Comparison of ENCODE assay signal across 1 cellular context in genomic region chr19:51124729-51125128, GRCh38.
TF ChIP-seq lines count a peak whose summit lies in the region.

TSS of gene SIGLEC9 (plus strand) at chr19:51124906. CDS start at chr19:51124975, 69 bp downstream.

TF ChIP-seq in K562, 482 proteins besides CTCF, POLR2A, EP300 and RAD21 (continued from another document):
- TF ChIP-seq BCLAF1 (IDR thresholded peaks at IDR 0.05; ENCODE audit: borderline replicate concordance in 1 of 2, control insufficient read depth in 1 of 2, low read depth in 2 of 2, low read length in 1 of 2) (no peak), CTBP1 (IDR thresholded peaks at IDR 0.05; ENCODE audit: borderline replicate concordance) (no peak), KLF6 (CRISPR knock-in tag; IDR thresholded peaks at IDR 0.05; ENCODE audit: borderline replicate concordance) (no peak), MAFF (IDR thresholded peaks at IDR 0.05; ENCODE audit: low read length) (peak; percentile 41; the same call in 1 of the 2 replicates), SRSF3 (IDR thresholded peaks at IDR 0.05; ENCODE audit: insufficient read depth, low read length) (no peak), STAT5A (IDR thresholded peaks at IDR 0.05; ENCODE audit: borderline replicate concordance, low read length) (no peak), TARDBP (IDR thresholded peaks at IDR 0.05) (no peak), RNF219 (CRISPR knock-in tag; IDR thresholded peaks at IDR 0.05) (no peak), ZNF507 (tag; conservative IDR thresholded peaks at IDR 0.05) (no peak), ZNF592 (IDR thresholded peaks at IDR 0.05) (no peak), HNRNPUL1 (IDR thresholded peaks at IDR 0.05; ENCODE audit: low read length) (no peak), MAFK (IDR thresholded peaks at IDR 0.05; ENCODE audit: low read length) (peak; percentile 79), MAFG (tag; conservative IDR thresholded peaks at IDR 0.05) (peak; percentile 83), CBX5 (IDR thresholded peaks at IDR 0.05; ENCODE audit: borderline replicate concordance, low read depth) (no peak), HMG20A (CRISPR knock-in tag; conservative IDR thresholded peaks at IDR 0.05) (no peak), POLR2B (IDR thresholded peaks at IDR 0.05; ENCODE audit: low read depth, partially characterized antibody) (no peak), L3MBTL2 (IDR thresholded peaks at IDR 0.05) (no peak), ATF2 (CRISPR knock-in tag; IDR thresholded peaks at IDR 0.05) (no peak), FOXJ3 (CRISPR knock-in tag; IDR thresholded peaks at IDR 0.05) (no peak), C11orf30 (IDR thresholded peaks at IDR 0.05; ENCODE audit: low read depth) (peak; percentile 89), NFE2L1 (tag; IDR thresholded peaks at IDR 0.05; ENCODE audit: borderline replicate concordance, low read depth) (no peak), SETDB1 (IDR thresholded peaks at IDR 0.05; ENCODE audit: low read length) (no peak), YY1 (IDR thresholded peaks at IDR 0.05; ENCODE audit: borderline replicate concordance in 1 of 3, control insufficient read depth in 1 of 3, extremely low read depth in 1 of 3, insufficient read depth in 3 of 3, insufficient read length in 1 of 3, insufficient replicate concordance in 2 of 3, low read depth in 1 of 3, low read length in 2 of 3) (no peak), SREBF1 (IDR thresholded peaks at IDR 0.05; ENCODE audit: borderline replicate concordance, low read depth, low read length) (no peak), CHD1 (IDR thresholded peaks at IDR 0.05; ENCODE audit: low read length) (no peak), MBD1 (CRISPR knock-in tag; IDR thresholded peaks at IDR 0.05) (no peak), COPS2 (conservative IDR thresholded peaks at IDR 0.05) (no peak), ATF7 (IDR thresholded peaks at IDR 0.05) (no peak)
